19 cellular contexts compared by ENCODE assay signal in the genomic region with DNA sequence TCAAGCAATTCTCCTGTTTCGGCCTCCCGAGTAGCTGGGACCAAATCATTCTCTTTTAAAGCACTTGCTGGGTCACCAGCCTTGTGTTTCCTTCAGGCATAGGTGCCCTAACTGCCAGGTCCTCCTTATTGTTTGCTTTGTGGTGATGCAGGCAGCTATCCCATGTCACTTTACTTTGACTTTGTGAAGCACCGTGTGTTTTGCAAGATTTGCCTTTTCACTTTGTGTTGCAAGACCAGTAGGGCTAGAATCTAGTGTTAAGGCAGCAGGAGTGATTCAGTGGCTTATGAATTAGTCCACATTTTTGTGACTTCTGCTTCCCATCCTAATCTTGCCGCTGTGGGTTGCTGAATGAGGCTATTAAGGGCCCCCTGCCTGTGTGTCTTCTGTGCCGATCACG. TPM values are rescaled to one million over a fixed set of nuclear protein-coding genes. Genes with fewer than 3 reads are reported as not detected.
DNase-seq lines count a peak whose midpoint lies in the region; ATAC-seq and TF ChIP-seq lines count a peak whose summit lies in the region.
"Had no signal": no experiment of that assay in that cellular context is flagged by ENCODE, and none has a peak within 500 bp of the region (broad histone marks: within the 10 kb centered on the region; RNA-seq: fewer than 3 reads in every experiment).

No MANE protein-coding gene starts in this region.

- no peak overlapping the region for H4K12ac ChIP-seq in trophoblast cell (ENCODE audit: low read depth, low read length)

- peaks cover 10% of the 10 kb centered on the region for H3K4me1 ChIP-seq in PC-9 (replicated peaks; ENCODE audit: insufficient read depth)
- no peaks in the 10 kb centered on the region for H3K4me1 ChIP-seq in trophoblast cell (ENCODE audit: control insufficient read depth in 1 of 2, insufficient read depth in 2 of 2, low read length in 2 of 2)
- H3K4me1 ChIP-seq: breast epithelium, SJSA1, spleen had no signal

- no peak overlapping the region for H2BK12ac ChIP-seq in trophoblast cell (ENCODE audit: low read length)

- CTCF ChIA-PET in PC-9 (lab: Charles Lee) = no interaction called here

- H3K79me1 ChIP-seq in trophoblast cell (ENCODE audit: low read length) = no peaks in the 10 kb centered on the region

- H3K4me2 ChIP-seq in PC-9 = peak overlapping the region; percentile 43; the same call in 1 of the 2 replicates
- no peak overlapping the region for H3K4me2 ChIP-seq in trophoblast cell (ENCODE audit: low read length)

- intact Hi-C loops in PC-9 (cut with micrococcal nuclease; ENCODE audit: unreplicated experiment) = no loop called here

- H3F3A ChIP-seq in PC-9 (ENCODE audit: insufficient read depth, low read depth) = peaks cover 15% of the 10 kb centered on the region

- no peak overlapping the region for H2AK5ac ChIP-seq in trophoblast cell (ENCODE audit: low read length)

- no peaks in the 10 kb centered on the region for H3K79me2 ChIP-seq in PC-9 (ENCODE audit: low read depth)
- no peaks in the 10 kb centered on the region for H3K79me2 ChIP-seq in trophoblast cell (ENCODE audit: control insufficient read depth, insufficient read depth, low read length, poor library complexity)

- peak overlapping the region; percentile 44 for H3K27ac ChIP-seq in PC-9
- H3K27ac ChIP-seq in trophoblast cell (ENCODE audit: low read depth, low read length) = no peak overlapping the region
- H3K27ac ChIP-seq: breast epithelium, foreskin keratinocyte, SJSA1, spleen had no signal

- no TSS peak for BruUV-seq in PC-9 (replicated peaks; lab: Mats Ljungman, UMichigan)

- no peaks in the 10 kb centered on the region for H3K27me3 ChIP-seq in PC-9 (ENCODE audit: insufficient read depth, low read depth)
- no peaks in the 10 kb centered on the region for H3K27me3 ChIP-seq in trophoblast cell (ENCODE audit: insufficient read depth, low read length)
- H3K27me3 ChIP-seq: breast epithelium, foreskin keratinocyte, SJSA1, spleen had no signal

- DNase-seq in HuH-7.5 (ENCODE audit: low spot score) = peak; percentile 17
- peak in 1 of 2 experiments; percentile 87 for DNase-seq in PC-9
- peak; percentile 30 for DNase-seq in fibroblast of mammary gland (ENCODE audit: low read depth)
- peak; percentile 26 to 67 for DNase-seq in trophoblast cell
- no peak for DNase-seq in SHP77 (lab: John Stamatoyannopoulos, UW)
- no peak for DNase-seq in NCI-H1105 treated with DMSO at 0.1 percent for 48 hours (lab: John Stamatoyannopoulos, UW)
- DNase-seq in DMS153 (lab: John Stamatoyannopoulos, UW) = no peak
- DNase-seq: activated CD4-positive, alpha-beta T cell treated with anti-CD3 and anti-CD28 coated beads, Interleukin-2, amount 10 ng/mL, durations not matched to agents 24 days and 14 days; foreskin keratinocyte; left ventricle myocardium superior; NCI-H1417 treated with DMSO at 0.1 percent for 48 hours; NCI-H446 treated with DMSO at 0.1 percent for 48 hours; spleen; stimulated activated naive CD8-positive, alpha-beta T cell treated with anti-CD3 and anti-CD28 coated beads, Interleukin-15, Interleukin-2, amounts not matched to agents 100 U/mL and 50 U/mL, for 24 hours; T-helper 9 cell had no signal

- H3K18ac ChIP-seq in trophoblast cell (ENCODE audit: low read length) = no peak overlapping the region

- no peaks in the 10 kb centered on the region for H4K20me1 ChIP-seq in PC-9 (ENCODE audit: insufficient read depth)

- ATAC-seq in GM21360 (IDR thresholded peaks at IDR 0.05; ENCODE audit: unreplicated experiment) = no peak
- ATAC-seq: foreskin keratinocyte; K562; left ventricle myocardium superior; stimulated activated naive CD8-positive, alpha-beta T cell treated with anti-CD3 and anti-CD28 coated beads, Interleukin-15, Interleukin-2, amounts not matched to agents 100 U/mL and 50 U/mL, for 24 hours had no signal

- H3K4me3 ChIP-seq in PC-9 = no peak overlapping the region
- H3K4me3 ChIP-seq in fibroblast of mammary gland (ENCODE audit: control insufficient read depth, low read depth, low read length) = no peak overlapping the region
- H3K4me3 ChIP-seq in trophoblast cell (ENCODE audit: low read depth, low read length) = no peak overlapping the region
- H3K4me3 ChIP-seq: breast epithelium, K562, SJSA1, spleen had no signal

- H4K91ac ChIP-seq in trophoblast cell (ENCODE audit: low read depth, low read length) = no peak overlapping the region

- H3K4ac ChIP-seq in trophoblast cell (ENCODE audit: low read depth, low read length) = no peak overlapping the region

- H2BK120ac ChIP-seq in trophoblast cell (ENCODE audit: insufficient read depth, low read length, poor library complexity) = no peak overlapping the region

- POLR2A ChIA-PET in PC-9 (lab: Charles Lee; ENCODE audit: unreplicated experiment) = no interaction called here

- no peak overlapping the region for H3K14ac ChIP-seq in trophoblast cell (ENCODE audit: low read length)

- H2AFZ ChIP-seq in PC-9 = no peak overlapping the region
- H2AFZ ChIP-seq in trophoblast cell (ENCODE audit: insufficient read depth, low read length, poor library complexity) = no peak overlapping the region

- no peak overlapping the region for H4K8ac ChIP-seq in trophoblast cell (ENCODE audit: low read depth, low read length)

- H2BK5ac ChIP-seq in trophoblast cell (ENCODE audit: low read depth, low read length, poor library complexity) = no peak overlapping the region

- H3K9ac ChIP-seq in trophoblast cell (ENCODE audit: low read length) = no peak overlapping the region

- WGBS in trophoblast cell (ENCODE audit: extremely low coverage, insufficient coverage, insufficient read length) = no CpG with 5 or more reads among the region's 6 CpGs

- H3K9me3 ChIP-seq in PC-9 (ENCODE audit: insufficient read depth, low read depth) = no peaks in the 10 kb centered on the region
- H3K9me3 ChIP-seq in trophoblast cell (ENCODE audit: insufficient read depth, low read depth, low read length) = no peaks in the 10 kb centered on the region
- H3K9me3 ChIP-seq: breast epithelium, SJSA1, spleen had no signal

- H3K36me3 ChIP-seq in PC-9 (ENCODE audit: low read depth) (no peaks in the 10 kb centered on the region; the same call in 1 of the 2 replicates), trophoblast cell (ENCODE audit: control insufficient read depth in 1 of 2, insufficient read depth in 2 of 2, low read length in 2 of 2) (peaks cover 40 to 49% of the 10 kb centered on the region in 2 experiments)

- no peaks in the 10 kb centered on the region for H3K9me2 ChIP-seq in PC-9 (ENCODE audit: insufficient read depth)

- H3K23ac ChIP-seq in trophoblast cell (ENCODE audit: low read length) = no peak overlapping the region

- TF ChIP-seq CTCF in PC-9 (conservative IDR thresholded peaks at IDR 0.05) = no peak
- no peak for TF ChIP-seq CTCF in fibroblast of mammary gland (conservative IDR thresholded peaks at IDR 0.05; ENCODE audit: control insufficient read depth, insufficient read depth, low read depth, low read length)

RNA-seq across cellular contexts. Expression of a gene that starts 20.2 kb away (rescaled TPM):
- total RNA-seq in PC-9 (2021) = 29.0 and 41.2 TPM in 2 replicates
- polyA plus RNA-seq in trophoblast cell (2013) = 19.0 and 19.3 TPM in 2 replicates

RNA-seq across cellular contexts. Expression of a gene that starts 27.1 kb away (rescaled TPM):
- total RNA-seq in PC-9 (2021) = 14.0 and 15.8 TPM in 2 replicates
- 10.8 and 11.9 TPM in 2 replicates for polyA plus RNA-seq in trophoblast cell (2013)

RNA-seq across cellular contexts. Expression of a gene that starts 46.7 kb away (rescaled TPM):
- 12.6 and 17.4 TPM in 2 replicates for total RNA-seq in PC-9 (2021)
- polyA plus RNA-seq in trophoblast cell (2013) = 14.4 and 14.6 TPM in 2 replicates

Comparison
In these comparisons a context has a peak if more than half of its experiments do, and no peak if none do; other contexts are left out.
1. DNase-seq: peak in HuH-7.5 (single experiment), fibroblast of mammary gland (single experiment) and trophoblast cell (2 of 2); none in SHP77 (0 of 2), NCI-H1105 treated with DMSO at 0.1 percent for 48 hours (single experiment) and DMS153 (single experiment).